ENCODE assay signal across 25 cellular contexts in the genomic region with DNA sequence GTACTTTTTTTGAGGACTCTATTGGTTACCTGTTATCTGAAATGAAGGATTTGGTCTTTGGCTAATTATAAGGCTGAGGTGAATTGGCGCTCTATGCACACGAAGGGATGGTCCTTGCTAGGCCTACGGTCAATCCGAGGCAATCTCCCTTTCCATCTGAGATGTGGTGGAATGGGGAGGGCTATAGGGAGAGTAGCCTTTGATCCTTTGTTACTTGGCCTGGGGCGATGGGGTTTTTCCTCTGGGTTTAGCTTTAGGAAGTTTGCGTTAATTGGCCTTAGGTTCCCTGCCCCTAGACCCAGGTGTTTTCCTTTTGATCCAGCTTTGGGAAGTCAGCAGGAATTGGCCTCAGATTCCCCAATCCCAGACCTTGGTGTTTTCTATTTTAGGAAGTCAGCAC.
"Had no signal": no experiment of that assay in that cellular context is flagged by ENCODE, and none has a peak within 500 bp of the region (broad histone marks: within the 10 kb centered on the region; RNA-seq: fewer than 3 reads in every experiment).

No MANE protein-coding gene starts in this region.

- H3K36me3 ChIP-seq: brain microvascular endothelial cell had no signal

- H3K4me3 ChIP-seq: SK-N-MC had no signal

- H3K27ac ChIP-seq: brain microvascular endothelial cell, SK-N-MC had no signal

- H3K4me3 Mint-ChIP-seq: activated CD4-positive, alpha-beta memory T cell treated with anti-CD3 and anti-CD28 coated beads, Interleukin-2, amount 10 ng/mL, durations not matched to agents 7 days and 5 days; activated naive CD4-positive, alpha-beta T cell treated with anti-CD3 and anti-CD28 coated beads, Interleukin-2, amount 10 ng/mL, durations not matched to agents 7 days and 5 days; activated naive CD8-positive, alpha-beta T cell treated with anti-CD3 and anti-CD28 coated beads for 36 hours; activated T-cell treated with anti-CD3 and anti-CD28 coated beads, Interleukin-2, amount 50 U/mL, for 72 hours; IgD-negative memory B cell; T-cell had no signal

- DNase-seq: activated CD4-positive, alpha-beta memory T cell treated with anti-CD3 and anti-CD28 coated beads, Interleukin-2, amount 10 ng/mL, durations not matched to agents 7 days and 5 days; activated CD4-positive, alpha-beta T cell treated with anti-CD3 and anti-CD28 coated beads, Interleukin-2, amount 50 U/mL, for 1 hour; activated CD4-positive, CD25-positive, alpha-beta regulatory T cell; activated CD8-positive, alpha-beta memory T cell treated with anti-CD3 and anti-CD28 coated beads, Interleukin-2, amount 50 U/mL, for 4 hours; activated gamma-delta T cell treated with Interleukin-2 at 50 U/mL for 16 hours; activated naive CD4-positive, alpha-beta T cell treated with anti-CD3 and anti-CD28 coated beads, Interleukin-2, amount 10 ng/mL, durations not matched to agents 7 days and 5 days; activated naive CD8-positive, alpha-beta T cell treated with anti-CD3 and anti-CD28 coated beads for 36 hours; activated T-cell treated with anti-CD3 and anti-CD28 coated beads, Interleukin-2, amount 50 U/mL, for 72 hours; brain microvascular endothelial cell; KG1; NCI-H1048; NCI-H1417; NCI-H1930; NCI-H2171 treated with DMSO at 0.1 percent for 48 hours; NCI-H345; NCI-H510A; NCI-H526 treated with DMSO at 0.1 percent for 48 hours; NCI-H82; SIG-M5; T-cell; T-helper 2 cell; T1000 had no signal

- H3K27me3 Mint-ChIP-seq: activated CD4-positive, alpha-beta memory T cell treated with anti-CD3 and anti-CD28 coated beads, Interleukin-2, amount 10 ng/mL, durations not matched to agents 7 days and 5 days; activated naive CD4-positive, alpha-beta T cell treated with anti-CD3 and anti-CD28 coated beads, Interleukin-2, amount 10 ng/mL, durations not matched to agents 7 days and 5 days; activated naive CD8-positive, alpha-beta T cell treated with anti-CD3 and anti-CD28 coated beads for 36 hours had no signal

- H3K36me3 Mint-ChIP-seq: activated naive CD4-positive, alpha-beta T cell treated with anti-CD3 and anti-CD28 coated beads, Interleukin-2, amount 10 ng/mL, durations not matched to agents 7 days and 5 days; activated naive CD8-positive, alpha-beta T cell treated with anti-CD3 and anti-CD28 coated beads for 36 hours; IgD-negative memory B cell; T-cell had no signal

- H3K27me3 ChIP-seq: brain microvascular endothelial cell had no signal

- ATAC-seq: activated T-cell treated with anti-CD3 and anti-CD28 coated beads, Interleukin-2, amount 50 U/mL, for 72 hours; T-cell had no signal

- H3K4me1 Mint-ChIP-seq: activated CD4-positive, alpha-beta memory T cell treated with anti-CD3 and anti-CD28 coated beads, Interleukin-2, amount 10 ng/mL, durations not matched to agents 7 days and 5 days; activated naive CD4-positive, alpha-beta T cell treated with anti-CD3 and anti-CD28 coated beads, Interleukin-2, amount 10 ng/mL, durations not matched to agents 7 days and 5 days; activated naive CD8-positive, alpha-beta T cell treated with anti-CD3 and anti-CD28 coated beads for 36 hours; IgD-negative memory B cell; T-cell had no signal

- H3K9me3 Mint-ChIP-seq: activated CD4-positive, alpha-beta memory T cell treated with anti-CD3 and anti-CD28 coated beads, Interleukin-2, amount 10 ng/mL, durations not matched to agents 7 days and 5 days; activated naive CD4-positive, alpha-beta T cell treated with anti-CD3 and anti-CD28 coated beads, Interleukin-2, amount 10 ng/mL, durations not matched to agents 7 days and 5 days; activated naive CD8-positive, alpha-beta T cell treated with anti-CD3 and anti-CD28 coated beads for 36 hours; activated T-cell treated with anti-CD3 and anti-CD28 coated beads, Interleukin-2, amount 50 U/mL, for 72 hours; activated T-helper 2 cell treated with anti-CD3 and anti-CD28 coated beads, Interferon-gamma antibody, Interleukin-2, Interleukin-4, amounts not matched to agents 10 μg/mL and 5 μg/mL and 100 μg/mL, durations not matched to agents 14 hours and 24 hours and 36 hours; IgD-negative memory B cell; T-cell had no signal

- H3K27ac Mint-ChIP-seq: activated CD4-positive, alpha-beta memory T cell treated with anti-CD3 and anti-CD28 coated beads, Interleukin-2, amount 10 ng/mL, durations not matched to agents 7 days and 5 days; activated naive CD4-positive, alpha-beta T cell treated with anti-CD3 and anti-CD28 coated beads, Interleukin-2, amount 10 ng/mL, durations not matched to agents 7 days and 5 days; activated naive CD8-positive, alpha-beta T cell treated with anti-CD3 and anti-CD28 coated beads for 36 hours; activated T-cell treated with anti-CD3 and anti-CD28 coated beads, Interleukin-2, amount 50 U/mL, for 72 hours; activated T-helper 2 cell treated with anti-CD3 and anti-CD28 coated beads, Interferon-gamma antibody, Interleukin-2, Interleukin-4, amounts not matched to agents 10 μg/mL and 5 μg/mL and 100 μg/mL, durations not matched to agents 14 hours and 24 hours and 36 hours; IgD-negative memory B cell; T-cell had no signal
